Comparison of ENCODE assay signal across 1 cellular context in the genomic region with DNA sequence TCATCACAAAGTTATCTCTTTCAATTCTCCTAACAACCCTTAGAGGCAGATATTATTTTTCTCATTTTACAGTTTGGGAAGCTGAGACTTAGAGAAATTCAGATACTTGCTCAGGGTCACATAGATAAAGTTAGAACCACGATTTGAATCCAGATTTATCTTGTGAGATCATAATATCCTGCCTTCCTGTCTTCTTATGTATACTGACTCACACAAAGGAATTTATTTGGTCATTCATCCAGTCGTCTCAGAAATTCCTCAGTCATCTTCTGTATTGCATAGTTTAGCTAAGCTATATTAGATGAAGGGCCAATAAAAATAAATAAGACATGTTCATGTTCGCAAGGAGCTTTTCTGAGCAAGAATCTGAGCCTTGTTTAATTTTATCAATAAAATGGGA.
TF ChIP-seq lines count a peak whose summit lies in the region.

No MANE protein-coding gene starts in this region.

TF ChIP-seq in GM23338, 12 proteins besides CTCF, POLR2A, EP300 and RAD21 (continued from another document):
- TF ChIP-seq ZNF462 (CRISPR knock-in tag; IDR thresholded peaks at IDR 0.05) (no peak), ETS1 (IDR thresholded peaks at IDR 0.05) (no peak), JUNB (IDR thresholded peaks at IDR 0.05; ENCODE audit: unreplicated experiment) (no peak), EZH2phosphoT487 (IDR thresholded peaks at IDR 0.05; ENCODE audit: unreplicated experiment) (no peak), STAT1 (IDR thresholded peaks at IDR 0.05; ENCODE audit: unreplicated experiment) (no peak), EZH2 (IDR thresholded peaks at IDR 0.05; ENCODE audit: low read depth, unreplicated experiment) (no peak), POLR2AphosphoS5 (IDR thresholded peaks at IDR 0.05; ENCODE audit: low read depth) (no peak)
